Comparison of ENCODE assay signal across 25 cellular contexts in the genomic region with DNA sequence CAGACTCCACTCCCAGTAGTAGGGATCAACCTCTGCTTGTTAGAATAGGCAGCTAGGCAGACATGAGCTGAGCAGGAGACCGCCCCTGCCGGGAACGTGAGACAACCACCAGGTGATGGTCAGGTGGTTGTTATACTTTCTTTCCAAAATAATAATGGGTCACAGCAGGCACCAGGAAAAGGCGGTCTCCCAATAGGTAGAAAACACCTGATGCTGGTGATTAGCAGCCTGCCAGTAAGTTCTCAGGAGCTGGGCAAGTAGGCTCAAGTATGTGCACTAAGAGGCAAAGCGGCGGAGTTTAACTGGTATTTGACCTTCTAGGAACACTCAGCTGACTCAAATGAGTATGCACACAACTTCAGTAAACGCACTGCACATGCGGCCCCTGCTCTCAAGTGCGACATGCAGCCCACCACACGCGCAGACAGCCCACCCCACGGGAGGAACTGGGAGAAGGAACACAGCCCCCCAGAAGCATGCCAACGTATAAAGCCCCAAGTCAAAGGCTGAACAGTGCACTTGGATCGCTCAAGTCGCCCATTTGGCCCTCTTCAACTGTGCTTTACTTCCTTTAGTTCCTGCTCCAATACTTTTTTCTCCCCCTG.
DNase-seq lines count a peak whose midpoint lies in the region; ATAC-seq, FAIRE-seq and TF ChIP-seq lines count a peak whose summit lies in the region.
"Had no signal": no experiment of that assay in that cellular context is flagged by ENCODE, and none has a peak within 500 bp of the region (broad histone marks: within the 10 kb centered on the region; RNA-seq: fewer than 3 reads in every experiment).

No MANE protein-coding gene starts in this region.

- peak; percentile 60 for FAIRE-seq in bronchial epithelial cell (lab: Jason Lieb, UNC)
- FAIRE-seq: urothelium cell line had no signal

- H3K4me3 Mint-ChIP-seq in Caco-2 (ENCODE audit: unreplicated experiment) (peak overlapping the region; percentile 44), nephron (peak overlapping the region; percentile 45 to 53 (median 50))
- H3K4me3 Mint-ChIP-seq: activated CD8-positive, alpha-beta memory T cell treated with anti-CD3 and anti-CD28 coated beads, Interleukin-2, amount 10 ng/mL, durations not matched to agents 7 days and 5 days; stimulated activated effector memory CD8-positive, alpha-beta T cell treated with anti-CD3 and anti-CD28 coated beads, Interleukin-12 subunit alpha, Interleukin-12 subunit beta, amount 100 ng/mL, for 72 hours had no signal

- H3K36me3 ChIP-seq in Caco-2 (ENCODE audit: control insufficient read depth, insufficient read depth, low read length) (no peaks in the 10 kb centered on the region), bronchial epithelial cell (ENCODE audit: control insufficient read depth, insufficient read depth, low read length) (no peaks in the 10 kb centered on the region)

- H3K36me3 Mint-ChIP-seq in Caco-2 (ENCODE audit: insufficient read depth, unreplicated experiment) (peaks cover 17% of the 10 kb centered on the region), nephron (ENCODE audit: low read depth) (no peaks in the 10 kb centered on the region)
- H3K36me3 Mint-ChIP-seq: stimulated activated effector memory CD8-positive, alpha-beta T cell treated with anti-CD3 and anti-CD28 coated beads, Interleukin-12 subunit alpha, Interleukin-12 subunit beta, amount 100 ng/mL, for 72 hours had no signal

- no peak for ATAC-seq in sciatic nerve
- ATAC-seq: activated CD8-positive, alpha-beta memory T cell treated with anti-CD3 and anti-CD28 coated beads, Interleukin-2, amount 10 ng/mL, durations not matched to agents 7 days and 5 days; right cardiac atrium; stimulated activated effector memory CD8-positive, alpha-beta T cell treated with anti-CD3 and anti-CD28 coated beads, Interleukin-12 subunit alpha, Interleukin-12 subunit beta, amount 100 ng/mL, for 72 hours had no signal

- no peak for TF ChIP-seq CTCF in Caco-2 (IDR thresholded peaks at IDR 0.05; ENCODE audit: insufficient read depth in 1 of 2, low read depth in 1 of 2, low read length in 1 of 2, severe bottlenecking in 1 of 2, unreplicated experiment in 1 of 2)
- TF ChIP-seq CTCF in bronchial epithelial cell (IDR thresholded peaks at IDR 0.05; ENCODE audit: insufficient read depth, low read length, severe bottlenecking), result no peak
- TF ChIP-seq CTCF in nephron (IDR thresholded peaks at IDR 0.05; ENCODE audit: unreplicated experiment in 3 of 3), result no peak

- POLR2A ChIA-PET in Caco-2 (lab: Charles Lee), result no interaction called here

- peaks cover 7% of the 10 kb centered on the region for H3K4me1 ChIP-seq in Caco-2

- no peaks in the 10 kb centered on the region for H3K27me3 ChIP-seq in Caco-2 (replicated peaks; ENCODE audit: control insufficient read depth, insufficient read depth, low read length)
- no peaks in the 10 kb centered on the region for H3K27me3 ChIP-seq in bronchial epithelial cell (ENCODE audit: control insufficient read depth, insufficient read depth, low read length)

- no peak overlapping the region for H3K4me3 ChIP-seq in Caco-2 (ENCODE audit: low read depth, low read length)
- no peak overlapping the region for H3K4me3 ChIP-seq in bronchial epithelial cell (ENCODE audit: low read depth, low read length)
- H3K4me3 ChIP-seq: coronary artery had no signal

- CTCF ChIA-PET in Caco-2 (lab: Charles Lee), result no interaction called here

- intact Hi-C loops in Caco-2 (cut with micrococcal nuclease; ENCODE audit: unreplicated experiment), result loop anchor here (10.0 kb wide), 2 partner anchors 118 to 312 kb away; no protein-coding TSS in a partner anchor
- intact Hi-C loops in sciatic nerve (cut with DNase I), result no loop called here

- H3K9me3 ChIP-seq in Caco-2, result peaks cover 8% of the 10 kb centered on the region; the same call in 1 of the 2 replicates

- no TSS peak for BruUV-seq in Caco-2 (replicated peaks; lab: Mats Ljungman, UMichigan)

- H3K9me3 Mint-ChIP-seq in Caco-2 (ENCODE audit: unreplicated experiment), result no peaks in the 10 kb centered on the region
- H3K9me3 Mint-ChIP-seq in nephron, result peaks cover 6% of the 10 kb centered on the region
- H3K9me3 Mint-ChIP-seq: stimulated activated effector memory CD8-positive, alpha-beta T cell treated with anti-CD3 and anti-CD28 coated beads, Interleukin-12 subunit alpha, Interleukin-12 subunit beta, amount 100 ng/mL, for 72 hours had no signal

- DNase-seq in Caco-2 (no peak), NCI-H146 treated with DMSO at 0.1 percent for 48 hours (lab: John Stamatoyannopoulos, UW; ENCODE audit: unreplicated experiment) (peak; percentile 95), bronchial epithelial cell (ENCODE audit: low read depth) (no peak), DMS79 (lab: John Stamatoyannopoulos, UW) (no peak), sciatic nerve (ENCODE audit: low spot score) (no peak), NCI-H187 (lab: John Stamatoyannopoulos, UW) (no peak)
- DNase-seq: activated CD4-positive, alpha-beta T cell treated with anti-CD3 and anti-CD28 coated beads, Interleukin-2, amount 50 U/mL, for 1 hour; activated CD8-positive, alpha-beta memory T cell treated with anti-CD3 and anti-CD28 coated beads, Interleukin-2, amount 10 ng/mL, durations not matched to agents 7 days and 5 days; activated naive CD4-positive, alpha-beta T cell treated with anti-CD3 and anti-CD28 coated beads, Interleukin-2, amount 50 U/mL, for 16 hours; activated T-cell treated with anti-CD3 and anti-CD28 coated beads, Interleukin-2, amount 50 U/mL, for 48 hours; DMS 273 treated with DMSO at 0.1 percent for 48 hours; H7; head of caudate nucleus; IMR-90; NCI-H2029; NK-92 treated with Interleukin-12 subunit alpha and Interleukin-12 subunit beta, amount 100 ng/mL, for 24 hours; right cardiac atrium; Right ventricle myocardium superior; stimulated activated CD4-positive, alpha-beta T cell treated with anti-CD3 and anti-CD28 coated beads, Interleukin-12 subunit alpha, Interleukin-12 subunit beta, amount 100 ng/mL, for 4 hours; stimulated activated CD4-positive, alpha-beta T cell treated with anti-CD3 and anti-CD28 coated beads, Interleukin-4, amount 100 ng/mL, for 24 hours; T-helper 9 cell had no signal

- H3K4me1 Mint-ChIP-seq in Caco-2 (ENCODE audit: low read depth, unreplicated experiment), result peaks cover 7% of the 10 kb centered on the region
- peaks cover 9% of the 10 kb centered on the region for H3K4me1 Mint-ChIP-seq in nephron

- H3K27ac Mint-ChIP-seq in Caco-2 (ENCODE audit: unreplicated experiment), result no peak overlapping the region
- H3K27ac Mint-ChIP-seq in nephron, result no peak overlapping the region
- H3K27ac Mint-ChIP-seq: activated CD8-positive, alpha-beta memory T cell treated with anti-CD3 and anti-CD28 coated beads, Interleukin-2, amount 10 ng/mL, durations not matched to agents 7 days and 5 days; stimulated activated effector memory CD8-positive, alpha-beta T cell treated with anti-CD3 and anti-CD28 coated beads, Interleukin-12 subunit alpha, Interleukin-12 subunit beta, amount 100 ng/mL, for 72 hours had no signal

- H3K27me3 Mint-ChIP-seq in Caco-2 (ENCODE audit: insufficient read depth, unreplicated experiment), result no peaks in the 10 kb centered on the region
- peaks cover 16% of the 10 kb centered on the region for H3K27me3 Mint-ChIP-seq in nephron (ENCODE audit: low read depth)
